ENCODE assay signal across 7 cellular contexts in the genomic region with DNA sequence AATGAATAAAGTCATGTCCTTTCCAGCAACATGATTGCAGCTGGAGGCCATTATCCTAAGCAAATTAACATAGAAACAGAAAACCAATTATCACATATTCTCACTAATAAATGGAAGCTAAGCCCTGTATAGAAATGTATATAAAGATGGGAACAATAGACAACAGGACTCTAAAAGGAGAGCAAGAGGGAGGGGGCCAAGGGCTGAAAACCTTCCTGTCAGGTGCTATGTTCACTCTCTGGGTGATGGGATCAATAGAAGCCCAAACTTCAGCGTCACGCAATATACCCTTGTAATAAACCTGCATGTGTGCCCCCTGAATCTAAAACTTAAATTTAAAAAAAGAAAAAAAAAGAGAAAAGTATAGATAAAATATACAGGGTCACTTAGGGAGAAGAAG.
"Had no signal": no experiment of that assay in that cellular context is flagged by ENCODE, and none has a peak within 500 bp of the region (broad histone marks: within the 10 kb centered on the region; RNA-seq: fewer than 3 reads in every experiment).

No MANE protein-coding gene starts in this region.

- H3K4me3 ChIP-seq: GM23248, K562 had no signal

- H3K27ac ChIP-seq: GM23248 had no signal

- DNase-seq: GM23248, HFFc6, IMR-90, Kasumi-1, KG1 had no signal

- ATAC-seq: HCT116, K562 had no signal
